Comparison of ENCODE assay signal across 8 cellular contexts in genomic region chr3:52277972-52278509, GRCh38. TPM values are rescaled to one million over a fixed set of nuclear protein-coding genes. Genes with fewer than 3 reads are reported as not detected.
A peak's percentile ranks its signal among the peaks of the same experiment; 100 is the strongest.
DNase-seq lines count a peak whose midpoint lies in the region; ATAC-seq lines count a peak whose summit lies in the region.

No MANE protein-coding gene starts in this region.

- no peaks in the 10 kb centered on the region for H3K9me3 Mint-ChIP-seq in activated naive CD8-positive, alpha-beta T cell treated with anti-CD3 and anti-CD28 coated beads, Interleukin-2, amount 10 ng/mL, durations not matched to agents 7 days and 5 days

- DNase-seq in ACHN, result peak; percentile 48
- peak; percentile 43 for DNase-seq in NOMO-1 treated with dmso at 0.1 percent for 144 hours (lab: John Stamatoyannopoulos, UW; ENCODE audit: unreplicated experiment)
- DNase-seq in activated naive CD8-positive, alpha-beta T cell treated with anti-CD3 and anti-CD28 coated beads, Interleukin-2, amount 10 ng/mL, durations not matched to agents 7 days and 5 days, result peak; percentile 89
- DNase-seq in hepatic stellate cell (ENCODE audit: low spot score), result peak; percentile 69
- no peak for DNase-seq in skeletal muscle cell (ENCODE audit: low read depth)
- DNase-seq in NCI-H1694 treated with DMSO at 0.1 percent for 48 hours (lab: John Stamatoyannopoulos, UW), result no peak

- in situ Hi-C loops in ACHN (cut with HindIII; ENCODE audit: low pct_ligation_motif_present, low pct_unique_long_range_greater_than_20kb, low sequenced_read_pairs), result no loop called here

- H3K4me1 Mint-ChIP-seq in activated naive CD8-positive, alpha-beta T cell treated with anti-CD3 and anti-CD28 coated beads, Interleukin-2, amount 10 ng/mL, durations not matched to agents 7 days and 5 days, result peaks cover 51% of the 10 kb centered on the region

- H3K4me3 Mint-ChIP-seq in activated naive CD8-positive, alpha-beta T cell treated with anti-CD3 and anti-CD28 coated beads, Interleukin-2, amount 10 ng/mL, durations not matched to agents 7 days and 5 days, result peak overlapping the region; percentile 98

- no peaks in the 10 kb centered on the region for H3K27me3 Mint-ChIP-seq in activated naive CD8-positive, alpha-beta T cell treated with anti-CD3 and anti-CD28 coated beads, Interleukin-2, amount 10 ng/mL, durations not matched to agents 7 days and 5 days

- POLR2A ChIA-PET in activated naive CD8-positive, alpha-beta T cell treated with anti-CD3 and anti-CD28 coated beads, Interleukin-2, amount 10 ng/mL, durations not matched to agents 7 days and 5 days (lab: Charles Lee), result interaction anchor here (0.7 to 25.1 kb wide), 11 partner anchors 10 to 1668 kb away, joined by 3 to 1053 read pairs (median 10); partner anchors contain the start of genes DCAF1, GLYCTK, POC1A and PPM1M

- peak; percentile 67 for ATAC-seq in GM18511 (IDR thresholded peaks at IDR 0.05; ENCODE audit: unreplicated experiment)
- peak; percentile 65 for ATAC-seq in HG02943 (IDR thresholded peaks at IDR 0.05; ENCODE audit: low read depth, unreplicated experiment)
- ATAC-seq in activated naive CD8-positive, alpha-beta T cell treated with anti-CD3 and anti-CD28 coated beads, Interleukin-2, amount 10 ng/mL, durations not matched to agents 7 days and 5 days (ENCODE audit: low read depth), result peak; percentile 59

- H3K36me3 Mint-ChIP-seq in activated naive CD8-positive, alpha-beta T cell treated with anti-CD3 and anti-CD28 coated beads, Interleukin-2, amount 10 ng/mL, durations not matched to agents 7 days and 5 days, result peaks cover 37% of the 10 kb centered on the region

- peak overlapping the region; percentile 94 for H3K4me3 ChIP-seq in skeletal muscle cell (ENCODE audit: low read depth, low read length)

- H3K27ac Mint-ChIP-seq in activated naive CD8-positive, alpha-beta T cell treated with anti-CD3 and anti-CD28 coated beads, Interleukin-2, amount 10 ng/mL, durations not matched to agents 7 days and 5 days, result peak overlapping the region; percentile 99

RNA-seq across cellular contexts. Expression of gene WDR82, which starts 0.4 kb away (rescaled TPM):
- total RNA-seq in activated naive CD8-positive, alpha-beta T cell treated with anti-CD3 and anti-CD28 coated beads, Interleukin-2, amount 10 ng/mL, durations not matched to agents 7 days and 5 days, result 100 to 1,000 TPM; 134 to 140 TPM

RNA-seq across cellular contexts. Expression of gene GLYCTK, which starts 9.6 kb away (rescaled TPM):
- total RNA-seq in activated naive CD8-positive, alpha-beta T cell treated with anti-CD3 and anti-CD28 coated beads, Interleukin-2, amount 10 ng/mL, durations not matched to agents 7 days and 5 days, result 10 to 100 TPM; 26.2 to 31.2 TPM

RNA-seq across cellular contexts. Expression of gene PPM1M, which starts 32.5 kb away (rescaled TPM):
- 100 to 1,000 TPM; 101 to 105 TPM for total RNA-seq in activated naive CD8-positive, alpha-beta T cell treated with anti-CD3 and anti-CD28 coated beads, Interleukin-2, amount 10 ng/mL, durations not matched to agents 7 days and 5 days

RNA-seq across cellular contexts. Expression of gene DNAH1, which starts 38.1 kb away (rescaled TPM):
- total RNA-seq in activated naive CD8-positive, alpha-beta T cell treated with anti-CD3 and anti-CD28 coated beads, Interleukin-2, amount 10 ng/mL, durations not matched to agents 7 days and 5 days, result 10 to 100 TPM; 28.5 to 30.0 TPM

RNA-seq across cellular contexts. Expression of gene TWF2, which starts 39.1 kb away (rescaled TPM):
- 100 to 1,000 TPM; 118 to 122 TPM for total RNA-seq in activated naive CD8-positive, alpha-beta T cell treated with anti-CD3 and anti-CD28 coated beads, Interleukin-2, amount 10 ng/mL, durations not matched to agents 7 days and 5 days

Comparison
In these comparisons a context has a peak if more than half of its experiments do, and no peak if none do; other contexts are left out.
1. DNase-seq: peak in ACHN (single experiment), NOMO-1 treated with dmso at 0.1 percent for 144 hours (single experiment), activated naive CD8-positive, alpha-beta T cell treated with anti-CD3 and anti-CD28 coated beads, Interleukin-2, amount 10 ng/mL, durations not matched to agents 7 days and 5 days (single experiment) and hepatic stellate cell (single experiment); none in skeletal muscle cell (single experiment) and NCI-H1694 treated with DMSO at 0.1 percent for 48 hours (single experiment).
2. Peak in every context shown above with its lines, with median percentiles within 50 percentile points of each other: ATAC-seq.